ENCODE assay signal across 17 cellular contexts in the genomic region with DNA sequence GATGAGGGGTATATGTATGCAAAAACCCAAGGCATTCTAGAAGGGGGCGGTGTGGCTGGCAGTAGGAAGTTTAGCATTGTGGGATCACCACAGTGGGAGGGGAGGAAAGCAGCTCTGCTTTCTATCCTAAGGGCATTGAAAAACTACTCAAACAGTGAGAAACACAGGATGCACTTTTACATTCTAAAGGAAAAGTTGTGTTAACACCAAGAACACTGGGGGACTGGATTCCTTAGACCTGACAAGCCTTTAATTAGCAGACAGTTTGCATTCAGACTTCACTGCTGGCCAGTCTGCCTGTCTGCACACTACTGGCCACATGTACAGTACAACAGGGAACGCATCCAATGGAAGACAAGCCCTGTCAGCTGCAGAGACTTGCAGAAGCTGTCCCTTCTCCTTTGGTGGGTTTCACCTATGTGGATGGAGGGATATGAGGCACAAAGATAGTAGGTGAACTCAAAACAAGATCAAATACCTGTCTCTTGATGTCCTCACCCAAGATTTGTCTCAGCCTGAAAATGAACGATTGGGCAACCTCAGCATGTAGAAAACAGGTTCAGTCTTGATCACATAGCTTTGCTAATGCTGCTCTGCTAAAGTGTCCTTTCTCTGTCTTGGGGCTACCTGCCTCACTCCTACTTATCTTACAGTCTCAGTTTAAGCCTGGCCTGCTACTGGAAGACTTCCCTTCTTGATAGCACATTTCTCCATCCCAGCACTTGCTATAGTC.
"Had no signal": no experiment of that assay in that cellular context is flagged by ENCODE, and none has a peak within 500 bp of the region (broad histone marks: within the 10 kb centered on the region; RNA-seq: fewer than 3 reads in every experiment).

No MANE protein-coding gene starts in this region.

- H3K79me2 ChIP-seq: parathyroid adenoma had no signal

- H3K27me3 ChIP-seq: testis had no signal

- H3K4me3 ChIP-seq: testis had no signal

- H3K9ac ChIP-seq: parathyroid adenoma had no signal

- H2AFZ ChIP-seq: parathyroid adenoma had no signal

- H3K4me1 ChIP-seq: parathyroid adenoma, testis had no signal

- ATAC-seq: activated CD8-positive, alpha-beta T cell treated with anti-CD3 and anti-CD28 coated beads, Interleukin-2, amount 10 ng/mL, durations not matched to agents 7 days and 5 days; stimulated activated naive CD8-positive, alpha-beta T cell treated with anti-CD3 and anti-CD28 coated beads, Interleukin-15, amount 100 ng/mL, for 72 hours had no signal

- H3K9me3 ChIP-seq: testis had no signal

- DNase-seq: activated CD4-positive, alpha-beta T cell treated with anti-CD3 and anti-CD28 coated beads for 48 hours; activated CD8-positive, alpha-beta memory T cell treated with anti-CD3 and anti-CD28 coated beads, Interleukin-2, amount 50 U/mL, for 48 hours; activated CD8-positive, alpha-beta T cell treated with anti-CD3 and anti-CD28 coated beads, Interleukin-2, amount 10 ng/mL, durations not matched to agents 7 days and 5 days; activated naive CD4-positive, alpha-beta T cell treated with Interleukin-2 at 50 U/mL for 16 hours; central memory CD4-positive, alpha-beta T cell; cortex of kidney; effector memory CD4-positive, alpha-beta T cell; erythroblast; hypothalamus; retina; stimulated activated CD4-positive, alpha-beta T cell treated with anti-CD3 and anti-CD28 coated beads, Interleukin-15, amount 100 ng/mL, for 24 hours; stimulated activated CD4-positive, alpha-beta T cell treated with anti-CD3 and anti-CD28 coated beads, Interleukin-4, amount 100 ng/mL, for 4 hours; stimulated activated naive CD8-positive, alpha-beta T cell treated with anti-CD3 and anti-CD28 coated beads, Interleukin-15, amount 100 ng/mL, for 72 hours; T-helper 1 cell; testis had no signal

- H3K27ac ChIP-seq: parathyroid adenoma, testis, VCaP had no signal
